28 cellular contexts compared by ENCODE assay signal in the genomic region with DNA sequence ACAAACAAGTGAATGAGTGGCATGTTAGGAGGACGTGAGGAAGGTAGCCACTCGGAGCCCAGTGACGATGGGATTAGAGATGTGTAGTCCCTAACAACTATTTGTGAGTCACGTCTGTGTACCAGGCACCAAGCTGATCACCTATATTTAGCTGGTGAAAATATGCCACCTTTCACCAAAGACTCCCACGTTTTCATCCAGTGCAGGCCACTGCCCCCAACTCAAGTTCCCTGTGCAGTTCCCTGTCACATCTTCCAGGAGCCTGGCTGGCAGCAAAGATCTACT.
"Had no signal": no experiment of that assay in that cellular context is flagged by ENCODE, and none has a peak within 500 bp of the region (broad histone marks: within the 10 kb centered on the region; RNA-seq: fewer than 3 reads in every experiment).

No MANE protein-coding gene starts in this region.

- DNase-seq: activated CD4-positive, alpha-beta T cell treated with anti-CD3 and anti-CD28 coated beads, Interleukin-2, amount 10 ng/mL, durations not matched to agents 24 days and 14 days; activated CD4-positive, alpha-beta T cell treated with anti-CD3 and anti-CD28 coated beads, Interleukin-2, amount 50 U/mL, for 4 hours; activated CD8-positive, alpha-beta T cell treated with anti-CD3 and anti-CD28 coated beads for 36 hours; activated effector memory CD4-positive, alpha-beta T cell treated with anti-CD3 and anti-CD28 coated beads, Interleukin-2, amount 50 U/mL, for 16 hours; activated naive CD4-positive, alpha-beta T cell; activated naive CD4-positive, alpha-beta T cell treated with anti-CD3 and anti-CD28 coated beads, Interleukin-2, amount 50 U/mL, for 16 hours; activated naive CD8-positive, alpha-beta T cell treated with anti-CD3 and anti-CD28 coated beads for 36 hours; activated T-cell treated with anti-CD3 and anti-CD28 coated beads, Interleukin-2, amount 50 U/mL, for 1 hour; activated T-cell treated with anti-CD3 and anti-CD28 coated beads, Interleukin-2, amount 50 U/mL, for 72 hours; amniotic stem cell; brain microvascular endothelial cell; Karpas-422; KBM-7; NCI-H1105; NCI-H1417 treated with DMSO at 0.1 percent for 48 hours; NCI-H187 treated with DMSO at 0.1 percent for 48 hours; NCI-H2081; NCI-H226; NCI-H446 treated with DMSO at 0.1 percent for 48 hours; NCI-H524; NCI-H69; SHP77 treated with DMSO at 0.1 percent for 48 hours; SK-N-SH had no signal

- H3K27ac ChIP-seq: brain microvascular endothelial cell, SJSA1 had no signal

- H3K4me1 Mint-ChIP-seq: activated CD4-positive, alpha-beta T cell treated with anti-CD3 and anti-CD28 coated beads, Interleukin-2, amount 10 ng/mL, durations not matched to agents 24 days and 14 days; activated naive CD8-positive, alpha-beta T cell treated with anti-CD3 and anti-CD28 coated beads for 36 hours; activated T-helper 17 cell treated with anti-CD3 and anti-CD28 coated beads, Interleukin-2, amount 50 U/mL, for 72 hours had no signal

- H3K36me3 ChIP-seq: brain microvascular endothelial cell had no signal

- H3K4me3 Mint-ChIP-seq: activated CD4-positive, alpha-beta T cell treated with anti-CD3 and anti-CD28 coated beads, Interleukin-2, amount 10 ng/mL, durations not matched to agents 24 days and 14 days; activated CD8-positive, alpha-beta T cell treated with anti-CD3 and anti-CD28 coated beads for 36 hours; activated naive CD8-positive, alpha-beta T cell treated with anti-CD3 and anti-CD28 coated beads for 36 hours; activated T-cell treated with anti-CD3 and anti-CD28 coated beads, Interleukin-2, amount 50 U/mL, for 72 hours; activated T-helper 17 cell treated with anti-CD3 and anti-CD28 coated beads, Interleukin-2, amount 50 U/mL, for 72 hours; T-helper 1 cell treated with Interleukin-12 subunit alpha and Interleukin-12 subunit beta and Interleukin-4 antibody, amounts not matched to agents 30 μg/mL and 1 μg/mL, for 36 hours; T-helper 2 cell treated with Interferon-gamma antibody and Interleukin-4, amounts not matched to agents 5 μg/mL and 100 μg/mL, for 36 hours had no signal

- ATAC-seq: activated CD8-positive, alpha-beta T cell treated with anti-CD3 and anti-CD28 coated beads for 36 hours; activated T-cell treated with anti-CD3 and anti-CD28 coated beads, Interleukin-2, amount 50 U/mL, for 72 hours; activated T-helper 17 cell treated with anti-CD3 and anti-CD28 coated beads, Interleukin-2, amount 50 U/mL, for 72 hours; Panc1 had no signal

- H3K9me3 ChIP-seq: SJSA1, SK-N-SH had no signal

- H3K27ac Mint-ChIP-seq: activated CD4-positive, alpha-beta T cell treated with anti-CD3 and anti-CD28 coated beads, Interleukin-2, amount 10 ng/mL, durations not matched to agents 24 days and 14 days; activated CD8-positive, alpha-beta T cell treated with anti-CD3 and anti-CD28 coated beads for 36 hours; activated naive CD8-positive, alpha-beta T cell treated with anti-CD3 and anti-CD28 coated beads for 36 hours; activated T-cell treated with anti-CD3 and anti-CD28 coated beads, Interleukin-2, amount 50 U/mL, for 72 hours; T-helper 1 cell treated with Interleukin-12 subunit alpha and Interleukin-12 subunit beta and Interleukin-4 antibody, amounts not matched to agents 30 μg/mL and 1 μg/mL, for 36 hours; T-helper 2 cell treated with Interferon-gamma antibody and Interleukin-4, amounts not matched to agents 5 μg/mL and 100 μg/mL, for 36 hours had no signal

- H3K4me3 ChIP-seq: SJSA1 had no signal

- H3K27me3 Mint-ChIP-seq: activated CD4-positive, alpha-beta T cell treated with anti-CD3 and anti-CD28 coated beads, Interleukin-2, amount 10 ng/mL, durations not matched to agents 24 days and 14 days; activated CD8-positive, alpha-beta T cell treated with anti-CD3 and anti-CD28 coated beads for 36 hours; activated naive CD8-positive, alpha-beta T cell treated with anti-CD3 and anti-CD28 coated beads for 36 hours; activated T-helper 17 cell treated with anti-CD3 and anti-CD28 coated beads, Interleukin-2, amount 50 U/mL, for 72 hours had no signal

- H3K9me3 Mint-ChIP-seq: activated CD4-positive, alpha-beta T cell treated with anti-CD3 and anti-CD28 coated beads, Interleukin-2, amount 10 ng/mL, durations not matched to agents 24 days and 14 days; activated CD8-positive, alpha-beta T cell treated with anti-CD3 and anti-CD28 coated beads for 36 hours; activated naive CD8-positive, alpha-beta T cell treated with anti-CD3 and anti-CD28 coated beads for 36 hours; activated T-cell treated with anti-CD3 and anti-CD28 coated beads, Interleukin-2, amount 50 U/mL, for 72 hours; activated T-helper 17 cell treated with anti-CD3 and anti-CD28 coated beads, Interleukin-2, amount 50 U/mL, for 72 hours; T-helper 1 cell treated with Interleukin-12 subunit alpha and Interleukin-12 subunit beta and Interleukin-4 antibody, amounts not matched to agents 30 μg/mL and 1 μg/mL, for 36 hours; T-helper 2 cell treated with Interferon-gamma antibody and Interleukin-4, amounts not matched to agents 5 μg/mL and 100 μg/mL, for 36 hours had no signal

- H3K27me3 ChIP-seq: brain microvascular endothelial cell, SJSA1 had no signal
